Comparison of ENCODE assay signal across 27 cellular contexts in genomic region chr11:1541474-1542204, GRCh38. TPM values are rescaled to one million over a fixed set of nuclear protein-coding genes. Genes with fewer than 3 reads are reported as not detected.
A peak's percentile ranks its signal among the peaks of the same experiment; 100 is the strongest.
DNase-seq lines count a peak whose midpoint lies in the region; ATAC-seq, FAIRE-seq and TF ChIP-seq lines count a peak whose summit lies in the region.
"Had no signal": no experiment of that assay in that cellular context is flagged by ENCODE, and none has a peak within 500 bp of the region (broad histone marks: within the 10 kb centered on the region; RNA-seq: fewer than 3 reads in every experiment).

No MANE protein-coding gene starts in this region.

- no peak for TF ChIP-seq CTCF in GM12878 (IDR thresholded peaks at IDR 0.05 in 2 of 3, conservative IDR thresholded peaks at IDR 0.05 in 1 of 3; ENCODE audit: control insufficient read depth in 2 of 3, extremely low read depth in 1 of 3, insufficient read depth in 1 of 3, low read depth in 3 of 3, low read length in 3 of 3)
- no peak for TF ChIP-seq CTCF in smooth muscle cell (IDR thresholded peaks at IDR 0.05; ENCODE audit: borderline replicate concordance, insufficient read depth, poor library complexity, severe bottlenecking)

- no peaks in the 10 kb centered on the region for H4K20me1 ChIP-seq in GM12878 (ENCODE audit: control insufficient read depth, insufficient read depth)
- H4K20me1 ChIP-seq in smooth muscle cell (ENCODE audit: low read depth) = peaks cover 8% of the 10 kb centered on the region
- H4K20me1 ChIP-seq in Karpas-422 (ENCODE audit: insufficient read depth, low read depth, low read length) = 0 out of 2 replicates have a peak, but pooled peaks cover 4% of the 10 kb centered on the region

- H2AFZ ChIP-seq in GM12878 (ENCODE audit: control insufficient read depth, low read depth, low read length) = no peak overlapping the region
- no peak overlapping the region for H2AFZ ChIP-seq in smooth muscle cell (ENCODE audit: low read depth)
- no peak overlapping the region for H2AFZ ChIP-seq in Karpas-422 (ENCODE audit: low read length)

- SMC1A ChIA-PET in GM12878 (lab: Charles Lee; ENCODE audit: uncharacterized antibody, unreplicated experiment) = no interaction called here

- H3K4me1 Mint-ChIP-seq in activated CD8-positive, alpha-beta memory T cell treated with anti-CD3 and anti-CD28 coated beads, Interleukin-2, amount 10 ng/mL, durations not matched to agents 7 days and 5 days = no peaks in the 10 kb centered on the region

- H3K27me3 ChIP-seq in GM12878 (replicated peaks in 1 of 2; ENCODE audit: control insufficient read depth in 2 of 2, insufficient read depth in 2 of 2, low read length in 1 of 2) (peaks cover 0 to 1% of the 10 kb centered on the region in 2 experiments; a peak in 3 of 4 replicates), smooth muscle cell (ENCODE audit: low read depth) (peaks cover 57% of the 10 kb centered on the region), Karpas-422 (ENCODE audit: low read length) (no peaks in the 10 kb centered on the region)

- RAD21 ChIA-PET in GM12878 (lab: Charles Lee; ENCODE audit: unreplicated experiment) = interaction anchor here (2.1 kb wide), 1 partner anchor 33 kb away, joined by 5 read pairs; no protein-coding TSS in a partner anchor

- CTCF ChIA-PET in GM12878 (lab: Yijun Ruan, JAX) = no interaction called here
- CTCF ChIA-PET in activated CD8-positive, alpha-beta memory T cell treated with anti-CD3 and anti-CD28 coated beads, Interleukin-2, amount 10 ng/mL, durations not matched to agents 7 days and 5 days (lab: Charles Lee) = interaction anchor here (1.8 kb wide), 1 partner anchor 33 kb away, joined by 4 read pairs; no protein-coding TSS in a partner anchor

- no peaks in the 10 kb centered on the region for H3K9me3 Mint-ChIP-seq in activated CD8-positive, alpha-beta memory T cell treated with anti-CD3 and anti-CD28 coated beads, Interleukin-2, amount 10 ng/mL, durations not matched to agents 7 days and 5 days (ENCODE audit: low read depth)

- no peak for TF ChIP-seq POLR2A in GM12878 (IDR thresholded peaks at IDR 0.05; ENCODE audit: low read depth, low read length)

- H3K27me3 Mint-ChIP-seq in activated CD8-positive, alpha-beta memory T cell treated with anti-CD3 and anti-CD28 coated beads, Interleukin-2, amount 10 ng/mL, durations not matched to agents 7 days and 5 days = peaks cover 18% of the 10 kb centered on the region

- H3K27ac Mint-ChIP-seq in activated CD8-positive, alpha-beta memory T cell treated with anti-CD3 and anti-CD28 coated beads, Interleukin-2, amount 10 ng/mL, durations not matched to agents 7 days and 5 days = no peak overlapping the region
- H3K27ac Mint-ChIP-seq: dendritic cell treated with granulocyte-macrophage colony-stimulating factor and Interleukin-4, amounts not matched to agents 40 ng/mL and 50 ng/mL, for 4 days had no signal

- H3K27ac ChIP-seq in GM12878 (ENCODE audit: control insufficient read depth, insufficient read depth) = no peak overlapping the region
- H3K27ac ChIP-seq in substantia nigra (ENCODE audit: low read depth, low read length, poor library complexity, severe bottlenecking) = peak overlapping the region; percentile 97
- H3K27ac ChIP-seq in smooth muscle cell (ENCODE audit: low read depth) = no peak overlapping the region
- H3K27ac ChIP-seq in Karpas-422 (ENCODE audit: low read length) = no peak overlapping the region
- H3K27ac ChIP-seq: heart right ventricle, lower lobe of right lung, stomach had no signal

- H3K9ac ChIP-seq in GM12878 (ENCODE audit: control insufficient read depth, insufficient read depth, low read length) (no peak overlapping the region), smooth muscle cell (ENCODE audit: low read depth) (no peak overlapping the region), Karpas-422 (ENCODE audit: low read length) (no peak overlapping the region)
- H3K9ac ChIP-seq: SK-N-SH had no signal

- BruUV-seq in GM12878 (replicated peaks; lab: Mats Ljungman, UMichigan) = no TSS peak

- no peaks in the 10 kb centered on the region for H3K36me3 Mint-ChIP-seq in activated CD8-positive, alpha-beta memory T cell treated with anti-CD3 and anti-CD28 coated beads, Interleukin-2, amount 10 ng/mL, durations not matched to agents 7 days and 5 days

- WGBS in GM12878 (ENCODE audit: insufficient coverage, insufficient replicate concordance, low lambda C conversion rate, missing lambda C conversion rate) = 50% methylated on average over 22 of the region's 22 CpGs
- 86% methylated on average over 22 of the region's 22 CpGs for WGBS in smooth muscle cell (ENCODE audit: low lambda C conversion rate)

- H3K4me2 ChIP-seq in GM12878 (ENCODE audit: control insufficient read depth, insufficient read depth) = no peak overlapping the region
- H3K4me2 ChIP-seq in smooth muscle cell = no peak overlapping the region
- H3K4me2 ChIP-seq in Karpas-422 (ENCODE audit: low read depth, low read length, poor library complexity, severe bottlenecking) = no peak overlapping the region
- H3K4me2 ChIP-seq: SK-N-SH had no signal

- TF ChIP-seq RAD21 in GM12878 (IDR thresholded peaks at IDR 0.05; ENCODE audit: insufficient read depth, low read depth, low read length) = no peak

- POLR2A ChIA-PET in GM12878 (lab: Charles Lee) = no interaction called here

- no peak overlapping the region for H3K4me3 Mint-ChIP-seq in activated CD8-positive, alpha-beta memory T cell treated with anti-CD3 and anti-CD28 coated beads, Interleukin-2, amount 10 ng/mL, durations not matched to agents 7 days and 5 days
- H3K4me3 Mint-ChIP-seq: dendritic cell treated with granulocyte-macrophage colony-stimulating factor and Interleukin-4, amounts not matched to agents 40 ng/mL and 50 ng/mL, for 4 days had no signal

- H3K79me2 ChIP-seq in GM12878 (ENCODE audit: control insufficient read depth, insufficient read depth, low read length) (peaks cover 5% of the 10 kb centered on the region), smooth muscle cell (ENCODE audit: low read depth) (peaks cover 9% of the 10 kb centered on the region), Karpas-422 (ENCODE audit: low read length) (peaks cover 4% of the 10 kb centered on the region)

- H3K36me3 ChIP-seq in GM12878 (ENCODE audit: control insufficient read depth in 2 of 2, insufficient read depth in 2 of 2, low read length in 1 of 2) (no peaks in the 10 kb centered on the region), smooth muscle cell (ENCODE audit: low read depth) (no peaks in the 10 kb centered on the region), Karpas-422 (ENCODE audit: insufficient read depth, low read length) (no peaks in the 10 kb centered on the region)
- H3K36me3 ChIP-seq: stomach had no signal

- peak; percentile 56 for ATAC-seq in Right ventricle myocardium superior (ENCODE audit: poor library complexity)
- ATAC-seq in left cardiac atrium = no peak
- ATAC-seq in GM12878 = peak; percentile 54
- ATAC-seq in activated CD8-positive, alpha-beta memory T cell treated with anti-CD3 and anti-CD28 coated beads, Interleukin-2, amount 10 ng/mL, durations not matched to agents 7 days and 5 days = no peak
- ATAC-seq: lower lobe of right lung had no signal

- no peaks in the 10 kb centered on the region for H3K9me2 ChIP-seq in Karpas-422 (replicated peaks; ENCODE audit: insufficient read depth, low read length)
- H3K9me2 ChIP-seq: SK-N-SH had no signal

- H3K9me3 ChIP-seq in GM12878 (replicated peaks; ENCODE audit: control insufficient read depth, insufficient read depth, low read length) (no peaks in the 10 kb centered on the region), smooth muscle cell (replicated peaks; ENCODE audit: low read depth) (no peaks in the 10 kb centered on the region), Karpas-422 (ENCODE audit: low read length) (no peaks in the 10 kb centered on the region)
- H3K9me3 ChIP-seq: lower lobe of right lung, SK-N-SH, stomach had no signal

- no peak for DNase-seq in Right ventricle myocardium superior
- no peak for DNase-seq in left cardiac atrium
- no peak for DNase-seq in GM12878 (ENCODE audit: low read depth, low spot score)
- DNase-seq in inferior parietal cortex (ENCODE audit: extremely low spot score) = peak; percentile 77
- peak in 47 of 49 donors; percentile 32 to 94 (median 76) for DNase-seq in substantia nigra (lab: John Stamatoyannopoulos, UW)
- DNase-seq in smooth muscle cell (lab: John Stamatoyannopoulos, UW; ENCODE audit: unreplicated experiment) = no peak
- DNase-seq in Karpas-422 = no peak
- no peak for DNase-seq in activated CD8-positive, alpha-beta memory T cell treated with anti-CD3 and anti-CD28 coated beads, Interleukin-2, amount 10 ng/mL, durations not matched to agents 7 days and 5 days
- DNase-seq: activated CD4-positive, alpha-beta T cell treated with anti-CD3 and anti-CD28 coated beads, Interleukin-2, amount 50 U/mL, for 1 hour; activated CD8-positive, alpha-beta memory T cell treated with anti-CD3 and anti-CD28 coated beads, Interleukin-2, amount 50 U/mL, for 4 hours; activated effector memory CD4-positive, alpha-beta T cell treated with anti-CD3 and anti-CD28 coated beads, Interleukin-2, amount 50 U/mL, for 16 hours; lower lobe of right lung; NCI-H1436 treated with DMSO at 0.1 percent for 48 hours; NCI-H524; SK-N-SH; stimulated activated CD4-positive, alpha-beta T cell treated with anti-CD3 and anti-CD28 coated beads, Interleukin-12 subunit alpha, Interleukin-12 subunit beta, amount 100 ng/mL, for 4 hours; stomach; T-helper 2 cell had no signal

- FAIRE-seq in GM12878 (lab: Jason Lieb, UNC) = no peak
- FAIRE-seq: RCC 7860 had no signal

- intact Hi-C loops in Right ventricle myocardium superior (cut with DNase I) = loop anchor here (10.0 kb wide), 1 partner anchor 83 kb away; the partner anchor contains the start of genes KRTAP5-4 and KRTAP5-5
- intact Hi-C loops in left cardiac atrium (cut with DNase I) = no loop called here
- intact Hi-C loops in GM12878 (cut with micrococcal nuclease; ENCODE audit: unreplicated experiment) = no loop called here

- H3K4me1 ChIP-seq in GM12878 (ENCODE audit: control insufficient read depth, insufficient read depth, low read length) (no peaks in the 10 kb centered on the region), smooth muscle cell (ENCODE audit: low read depth) (no peaks in the 10 kb centered on the region), Karpas-422 (ENCODE audit: low read length) (no peaks in the 10 kb centered on the region)

- TF ChIP-seq EP300 in GM12878 (IDR thresholded peaks at IDR 0.05; ENCODE audit: borderline replicate concordance in 1 of 2, control insufficient read depth in 1 of 2, low read depth in 2 of 2, low read length in 2 of 2) = no peak

- in situ Hi-C loops in GM12878 (cut with MboI) = no loop called here

- no peaks in the 10 kb centered on the region for H3F3A ChIP-seq in smooth muscle cell (ENCODE audit: low read depth)

- H3K4me3 ChIP-seq in GM12878 (no peak overlapping the region), smooth muscle cell (no peak overlapping the region), Karpas-422 (ENCODE audit: low read length) (no peak overlapping the region)
- H3K4me3 ChIP-seq: heart right ventricle, lower lobe of right lung, stomach had no signal

RNA-seq across cellular contexts. Expression of gene DUSP8, which starts 30.4 kb away (rescaled TPM):
- total RNA-seq in Right ventricle myocardium superior (7.7 TPM), left cardiac atrium (10 to 100 TPM in 1 of 2 donors, 1 to 10 TPM in 1; 9.0 to 21.7 TPM), GM12878 (2014; rRNA removed) (not detected in 2 replicates), GM12878 (2014; rRNA removed; fragmentation: Illumina TruSeq; extraction: Trizol) (not detected in 2 replicates), GM12878 (2021) (0.21 and 0.38 TPM in 2 replicates), smooth muscle cell (2.2 and 6.3 TPM in 2 replicates)
- total RNA-seq in GM12878 (2013; cell fraction: nucleolus; rRNA removed) = 0.17 and 0.58 TPM in 2 replicates
- polyA plus RNA-seq in GM12878 (2011; ENCODE audit: low read depth) = 0.30 TPM
- polyA plus RNA-seq in GM12878 (2011; rRNA removed) (0.26 and 1.7 TPM in 2 replicates), GM12878 (2014; fragmentation: Illumina TruSeq; extraction: Trizol) (0.04 TPM in 1 of 2 replicates, not detected in the other), GM12878 (2014; fragmentation: Nextera tagmentation; extraction: Ambion mirVana) (not detected), GM12878 (2014; rRNA removed) (0.09 and 0.14 TPM in 2 replicates), GM12878 (2016; fragmentation: Nextera tagmentation; extraction: Ambion mirVana) (not detected), smooth muscle cell (5.0 and 8.2 TPM in 2 replicates)
- polyA plus RNA-seq in GM12878 (2011; cell fraction: cytosol; rRNA removed) = 1.1 and 1.7 TPM in 2 replicates
- 2.1 and 3.6 TPM in 2 replicates for polyA plus RNA-seq in GM12878 (2011; cell fraction: nucleus; rRNA removed)
- polyA plus RNA-seq in GM12878 (2012) = 1.00 and 1.8 TPM in 2 replicates
- polyA minus RNA-seq in GM12878 (2011; rRNA and poly(A)+ RNA removed) = 0.21 and 0.51 TPM in 2 replicates
- polyA minus RNA-seq in GM12878 (2011; cell fraction: cytosol; rRNA and poly(A)+ RNA removed) = 0.27 TPM in 1 of 2 replicates, not detected in the other
- polyA minus RNA-seq in GM12878 (2011; cell fraction: nucleus; rRNA and poly(A)+ RNA removed) = 0.36 and 0.38 TPM in 2 replicates
- total RNA-seq in Karpas-422 (2014; rRNA removed; shearing (Covaris generic); ENCODE audit: low replicate concordance) = not detected in 2 replicates
- 1 to 10 TPM in 1 of 2 experiments, under 1 TPM in 1; 0.50 to 1.1 TPM for total RNA-seq in activated CD8-positive, alpha-beta memory T cell treated with anti-CD3 and anti-CD28 coated beads, Interleukin-2, amount 10 ng/mL, durations not matched to agents 7 days and 5 days

RNA-seq across cellular contexts. Expression of gene KRTAP5-1, which starts 43.4 kb away (rescaled TPM):
- total RNA-seq in Right ventricle myocardium superior = not detected
- total RNA-seq in left cardiac atrium = not detected
- not detected in 2 replicates for total RNA-seq in GM12878 (2013; cell fraction: nucleolus; rRNA removed)
- not detected in 2 replicates for total RNA-seq in GM12878 (2014; rRNA removed)
- not detected in 2 replicates for total RNA-seq in GM12878 (2014; rRNA removed; fragmentation: Illumina TruSeq; extraction: Trizol)
- total RNA-seq in GM12878 (2021) = not detected in 2 replicates
- not detected for polyA plus RNA-seq in GM12878 (2011; ENCODE audit: low read depth)
- not detected in 2 replicates for polyA plus RNA-seq in GM12878 (2011; rRNA removed)
- not detected in 2 replicates for polyA plus RNA-seq in GM12878 (2011; cell fraction: cytosol; rRNA removed)
- polyA plus RNA-seq in GM12878 (2011; cell fraction: nucleus; rRNA removed) = not detected in 2 replicates
- polyA plus RNA-seq in GM12878 (2012) = not detected in 2 replicates
- polyA plus RNA-seq in GM12878 (2014; fragmentation: Illumina TruSeq; extraction: Trizol) = not detected in 2 replicates
- polyA plus RNA-seq in GM12878 (2014; fragmentation: Nextera tagmentation; extraction: Ambion mirVana) = not detected
- not detected in 2 replicates for polyA plus RNA-seq in GM12878 (2014; rRNA removed)
- polyA plus RNA-seq in GM12878 (2016; fragmentation: Nextera tagmentation; extraction: Ambion mirVana) = not detected
- polyA minus RNA-seq in GM12878 (2011; rRNA and poly(A)+ RNA removed) = not detected in 2 replicates
- polyA minus RNA-seq in GM12878 (2011; cell fraction: cytosol; rRNA and poly(A)+ RNA removed) = not detected in 2 replicates
- not detected in 2 replicates for polyA minus RNA-seq in GM12878 (2011; cell fraction: nucleus; rRNA and poly(A)+ RNA removed)
- not detected in 2 replicates for total RNA-seq in smooth muscle cell
- polyA plus RNA-seq in smooth muscle cell = 0.45 TPM in 1 of 2 replicates, not detected in the other
- not detected in 2 replicates for total RNA-seq in Karpas-422 (2014; rRNA removed; shearing (Covaris generic); ENCODE audit: low replicate concordance)
- not detected for total RNA-seq in activated CD8-positive, alpha-beta memory T cell treated with anti-CD3 and anti-CD28 coated beads, Interleukin-2, amount 10 ng/mL, durations not matched to agents 7 days and 5 days
- total RNA-seq: A673, Daoy, H4, heart right ventricle, lower lobe of right lung, renal cortical epithelial cell, stomach, urinary bladder had no signal
- polyA plus RNA-seq: BJ, heart right ventricle, SK-N-SH, urinary bladder had no signal

RNA-seq across cellular contexts. Expression of gene MOB2, which starts 55.1 kb away (rescaled TPM):
- 46.1 TPM for total RNA-seq in Right ventricle myocardium superior
- total RNA-seq in left cardiac atrium = 10 to 100 TPM; 36.6 to 44.0 TPM
- 18.9 and 20.5 TPM in 2 replicates for total RNA-seq in GM12878 (2013; cell fraction: nucleolus; rRNA removed)
- total RNA-seq in GM12878 (2014; rRNA removed) = 12.2 and 12.9 TPM in 2 replicates
- 13.5 and 13.9 TPM in 2 replicates for total RNA-seq in GM12878 (2014; rRNA removed; fragmentation: Illumina TruSeq; extraction: Trizol)
- 15.1 and 17.3 TPM in 2 replicates for total RNA-seq in GM12878 (2021)
- polyA plus RNA-seq in GM12878 (2011; ENCODE audit: low read depth) = 5.9 TPM
- polyA plus RNA-seq in GM12878 (2011; rRNA removed) = 21.8 and 34.6 TPM in 2 replicates
- polyA plus RNA-seq in GM12878 (2011; cell fraction: cytosol; rRNA removed) = 50.0 and 55.6 TPM in 2 replicates
- 52.1 and 59.3 TPM in 2 replicates for polyA plus RNA-seq in GM12878 (2011; cell fraction: nucleus; rRNA removed)
- polyA plus RNA-seq in GM12878 (2012) = 20.1 and 22.8 TPM in 2 replicates
- 12.6 and 21.1 TPM in 2 replicates for polyA plus RNA-seq in GM12878 (2014; fragmentation: Illumina TruSeq; extraction: Trizol)
- under 1 TPM; 0.10 to 0.49 TPM for polyA plus RNA-seq in GM12878 (2014; fragmentation: Nextera tagmentation; extraction: Ambion mirVana)
- 19.1 and 21.9 TPM in 2 replicates for polyA plus RNA-seq in GM12878 (2014; rRNA removed)
- polyA plus RNA-seq in GM12878 (2016; fragmentation: Nextera tagmentation; extraction: Ambion mirVana) = 10 to 100 TPM; 15.8 to 17.6 TPM
- polyA minus RNA-seq in GM12878 (2011; rRNA and poly(A)+ RNA removed) = 30.4 and 31.2 TPM in 2 replicates
- polyA minus RNA-seq in GM12878 (2011; cell fraction: cytosol; rRNA and poly(A)+ RNA removed) = 8.6 and 9.0 TPM in 2 replicates
- polyA minus RNA-seq in GM12878 (2011; cell fraction: nucleus; rRNA and poly(A)+ RNA removed) = 11.4 and 19.9 TPM in 2 replicates
- total RNA-seq in smooth muscle cell = 2.5 and 19.0 TPM in 2 replicates
- polyA plus RNA-seq in smooth muscle cell = 24.0 and 35.7 TPM in 2 replicates
- 8.8 and 17.2 TPM in 2 replicates for total RNA-seq in Karpas-422 (2014; rRNA removed; shearing (Covaris generic); ENCODE audit: low replicate concordance)
- 10 to 100 TPM; 34.1 to 34.7 TPM for total RNA-seq in activated CD8-positive, alpha-beta memory T cell treated with anti-CD3 and anti-CD28 coated beads, Interleukin-2, amount 10 ng/mL, durations not matched to agents 7 days and 5 days

RNA-seq across cellular contexts. Expression of gene KRTAP5-2, which starts 56.5 kb away (rescaled TPM):
- not detected for total RNA-seq in Right ventricle myocardium superior
- not detected for total RNA-seq in left cardiac atrium
- not detected in 2 replicates for total RNA-seq in GM12878 (2013; cell fraction: nucleolus; rRNA removed)
- total RNA-seq in GM12878 (2014; rRNA removed) = not detected in 2 replicates
- total RNA-seq in GM12878 (2014; rRNA removed; fragmentation: Illumina TruSeq; extraction: Trizol) = not detected in 2 replicates
- total RNA-seq in GM12878 (2021) = not detected in 2 replicates
- not detected for polyA plus RNA-seq in GM12878 (2011; ENCODE audit: low read depth)
- not detected in 2 replicates for polyA plus RNA-seq in GM12878 (2011; rRNA removed)
- not detected in 2 replicates for polyA plus RNA-seq in GM12878 (2011; cell fraction: cytosol; rRNA removed)
- polyA plus RNA-seq in GM12878 (2011; cell fraction: nucleus; rRNA removed) = not detected in 2 replicates
- not detected in 2 replicates for polyA plus RNA-seq in GM12878 (2012)
- not detected in 2 replicates for polyA plus RNA-seq in GM12878 (2014; fragmentation: Illumina TruSeq; extraction: Trizol)
- polyA plus RNA-seq in GM12878 (2014; fragmentation: Nextera tagmentation; extraction: Ambion mirVana) = not detected
- polyA plus RNA-seq in GM12878 (2014; rRNA removed) = not detected in 2 replicates
- polyA plus RNA-seq in GM12878 (2016; fragmentation: Nextera tagmentation; extraction: Ambion mirVana) = not detected
- polyA minus RNA-seq in GM12878 (2011; rRNA and poly(A)+ RNA removed) = 0.22 TPM in 1 of 2 replicates, not detected in the other
- not detected in 2 replicates for polyA minus RNA-seq in GM12878 (2011; cell fraction: cytosol; rRNA and poly(A)+ RNA removed)
- not detected in 2 replicates for polyA minus RNA-seq in GM12878 (2011; cell fraction: nucleus; rRNA and poly(A)+ RNA removed)
- total RNA-seq in smooth muscle cell = not detected in 2 replicates
- 0.14 TPM in 1 of 2 replicates, not detected in the other for polyA plus RNA-seq in smooth muscle cell
- not detected in 2 replicates for total RNA-seq in Karpas-422 (2014; rRNA removed; shearing (Covaris generic); ENCODE audit: low replicate concordance)
- not detected for total RNA-seq in activated CD8-positive, alpha-beta memory T cell treated with anti-CD3 and anti-CD28 coated beads, Interleukin-2, amount 10 ng/mL, durations not matched to agents 7 days and 5 days
- total RNA-seq: A673, Daoy, H4, heart right ventricle, lower lobe of right lung, renal cortical epithelial cell, stomach, urinary bladder had no signal
- polyA plus RNA-seq: BJ, SK-N-SH, stomach, urinary bladder had no signal

Comparison
In these comparisons a context has a peak if more than half of its experiments do, and no peak if none do; other contexts are left out.
1. ATAC-seq: peak in Right ventricle myocardium superior (single experiment) and GM12878 (single experiment); none in left cardiac atrium (0 of 2) and activated CD8-positive, alpha-beta memory T cell treated with anti-CD3 and anti-CD28 coated beads, Interleukin-2, amount 10 ng/mL, durations not matched to agents 7 days and 5 days (single experiment).
2. DNase-seq: peak in inferior parietal cortex (single experiment) and substantia nigra (47 of 49); none in Right ventricle myocardium superior (single experiment), left cardiac atrium (single experiment), GM12878 (single experiment), smooth muscle cell (single experiment), Karpas-422 (single experiment) and activated CD8-positive, alpha-beta memory T cell treated with anti-CD3 and anti-CD28 coated beads, Interleukin-2, amount 10 ng/mL, durations not matched to agents 7 days and 5 days (single experiment).